ENCODE assay signal across 24 cellular contexts in the genomic region with DNA sequence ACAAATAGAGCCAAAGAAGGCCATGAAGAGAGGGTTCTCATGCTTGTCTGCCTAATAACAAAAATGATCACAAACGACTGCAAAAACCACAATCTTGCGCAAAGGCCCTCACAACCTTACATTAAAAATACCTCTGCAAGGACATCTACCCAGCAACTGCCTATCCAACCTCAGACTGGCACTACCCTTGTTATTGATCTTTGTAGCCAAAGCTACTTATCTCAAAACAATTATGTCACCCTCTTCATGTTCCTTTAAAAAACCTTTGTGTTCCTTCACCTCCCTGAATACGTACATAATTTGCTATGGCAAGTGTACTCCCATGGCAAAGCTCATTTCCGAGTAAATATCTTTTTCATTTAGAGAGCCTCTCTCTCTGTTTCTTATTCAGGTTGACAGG. TPM values are rescaled to one million over a fixed set of nuclear protein-coding genes. Genes with fewer than 3 reads are reported as not detected.
DNase-seq lines count a peak whose midpoint lies in the region; ATAC-seq and TF ChIP-seq lines count a peak whose summit lies in the region.
"Had no signal": no experiment of that assay in that cellular context is flagged by ENCODE, and none has a peak within 500 bp of the region (broad histone marks: within the 10 kb centered on the region; RNA-seq: fewer than 3 reads in every experiment).

No MANE protein-coding gene starts in this region.

- peak overlapping the region; percentile 27 for H3K27ac Mint-ChIP-seq in T-helper 17 cell
- H3K27ac Mint-ChIP-seq: CD8-positive, alpha-beta T cell had no signal

- peaks cover 57% of the 10 kb centered on the region for H3K4me1 Mint-ChIP-seq in T-helper 17 cell

- no peak for TF ChIP-seq CTCF in testis (IDR thresholded peaks at IDR 0.05)

- H3K36me3 ChIP-seq in mucosa of stomach (ENCODE audit: control insufficient read depth, insufficient read depth, low read length), result no peaks in the 10 kb centered on the region
- H3K36me3 ChIP-seq in testis (ENCODE audit: low read depth, missing control alignments), result no peaks in the 10 kb centered on the region

- in situ Hi-C loops in KBM-7 (cut with MboI; ENCODE audit: low pct_unique_long_range_greater_than_20kb, low sequenced_read_pairs), result no loop called here

- 77 to 81% methylated on average over 4 of the region's 4 CpGs for WGBS in testis, 2 donors

- H3K4me1 ChIP-seq in mucosa of stomach (ENCODE audit: control insufficient read depth, insufficient read depth, low read length) (peaks cover 50% of the 10 kb centered on the region), testis (peaks cover 23% of the 10 kb centered on the region)

- intact Hi-C loops in testis (cut with DNase I; ENCODE audit: low total_unique reads), result no loop called here

- DNase-seq in NCI-H2029 (lab: John Stamatoyannopoulos, UW) (peak; percentile 7), NCI-H2029 treated with DMSO at 0.1 percent for 48 hours (lab: John Stamatoyannopoulos, UW) (no peak), KBM-7 (peak; percentile 21), T-helper 17 cell (no peak), testis (no peak)
- DNase-seq: AML-193; C1 segment of cervical spinal cord; CD8-positive, alpha-beta T cell; DND-41; GOT3; IMR-90; Karpas-422; NCI-H1092 treated with DMSO at 0.1 percent for 48 hours; NCI-H2081 treated with DMSO at 0.1 percent for 48 hours; NCI-H446 treated with DMSO at 0.1 percent for 48 hours; NCI-H526 treated with DMSO at 0.1 percent for 48 hours; SIG-M5; SK-N-SH had no signal

- H3K36me3 Mint-ChIP-seq in T-helper 17 cell (ENCODE audit: low read depth), result peaks cover 3% of the 10 kb centered on the region
- H3K36me3 Mint-ChIP-seq: CD8-positive, alpha-beta T cell had no signal

- H3K4me3 ChIP-seq in mucosa of stomach (ENCODE audit: low read length), result no peak overlapping the region
- H3K4me3 ChIP-seq in testis, result no peak overlapping the region

- H3K27me3 ChIP-seq in mucosa of stomach (ENCODE audit: control insufficient read depth, insufficient read depth, low read length) (no peaks in the 10 kb centered on the region), testis (no peaks in the 10 kb centered on the region)

- H3K9me3 ChIP-seq in T-helper 17 cell (ENCODE audit: control insufficient read depth, low read length, poor library complexity, severe bottlenecking), result no peaks in the 10 kb centered on the region
- H3K9me3 ChIP-seq in mucosa of stomach (ENCODE audit: control insufficient read depth, low read length), result no peaks in the 10 kb centered on the region
- no peaks in the 10 kb centered on the region for H3K9me3 ChIP-seq in testis
- H3K9me3 ChIP-seq: SK-N-SH had no signal

- H3K27me3 Mint-ChIP-seq in T-helper 17 cell, result no peaks in the 10 kb centered on the region

- no peak for TF ChIP-seq POLR2A in testis (IDR thresholded peaks at IDR 0.05)

- no peak overlapping the region for H3K27ac ChIP-seq in testis

- H3K9ac ChIP-seq in mucosa of stomach (ENCODE audit: low read length), result peak overlapping the region; percentile 2
- H3K9ac ChIP-seq: SK-N-SH had no signal

- H3K4me3 Mint-ChIP-seq in T-helper 17 cell, result no peak overlapping the region
- H3K4me3 Mint-ChIP-seq: CD8-positive, alpha-beta T cell had no signal

- no peak for ATAC-seq in T-helper 17 cell
- no peak for ATAC-seq in GM18870 (IDR thresholded peaks at IDR 0.05; ENCODE audit: unreplicated experiment)
- ATAC-seq: CD8-positive, alpha-beta T cell; HCT116; Panc1 had no signal

RNA-seq across cellular contexts. Expression of a gene that starts 44.1 kb away (rescaled TPM):
- total RNA-seq in T-helper 17 cell (1 to 10 TPM in 1 of 2 donors, under 1 TPM in 1; 0.57 to 1.3 TPM), testis (10 to 100 TPM; 37.3 to 44.3 TPM)
- polyA plus RNA-seq in testis (ENCODE audit: insufficient read depth, low read depth, low replicate concordance), result 24.0 TPM
- total RNA-seq: IMR-90, M059J had no signal
- polyA plus RNA-seq: AG04450, IMR-90, SK-N-SH had no signal

Comparison
In these comparisons a context has a peak if more than half of its experiments do, and no peak if none do; other contexts are left out.
1. DNase-seq: peak in NCI-H2029 (single experiment) and KBM-7 (single experiment); none in NCI-H2029 treated with DMSO at 0.1 percent for 48 hours (single experiment), T-helper 17 cell (0 of 3) and testis (single experiment).
2. RNA of a gene that starts 44.1 kb away (total RNA-seq): 37.3 to 44.3 TPM in testis; 0.57 to 1.3 TPM in T-helper 17 cell; every median in the first group is over 10 times any median in the second.